22 cellular contexts compared by ENCODE assay signal in the genomic region with DNA sequence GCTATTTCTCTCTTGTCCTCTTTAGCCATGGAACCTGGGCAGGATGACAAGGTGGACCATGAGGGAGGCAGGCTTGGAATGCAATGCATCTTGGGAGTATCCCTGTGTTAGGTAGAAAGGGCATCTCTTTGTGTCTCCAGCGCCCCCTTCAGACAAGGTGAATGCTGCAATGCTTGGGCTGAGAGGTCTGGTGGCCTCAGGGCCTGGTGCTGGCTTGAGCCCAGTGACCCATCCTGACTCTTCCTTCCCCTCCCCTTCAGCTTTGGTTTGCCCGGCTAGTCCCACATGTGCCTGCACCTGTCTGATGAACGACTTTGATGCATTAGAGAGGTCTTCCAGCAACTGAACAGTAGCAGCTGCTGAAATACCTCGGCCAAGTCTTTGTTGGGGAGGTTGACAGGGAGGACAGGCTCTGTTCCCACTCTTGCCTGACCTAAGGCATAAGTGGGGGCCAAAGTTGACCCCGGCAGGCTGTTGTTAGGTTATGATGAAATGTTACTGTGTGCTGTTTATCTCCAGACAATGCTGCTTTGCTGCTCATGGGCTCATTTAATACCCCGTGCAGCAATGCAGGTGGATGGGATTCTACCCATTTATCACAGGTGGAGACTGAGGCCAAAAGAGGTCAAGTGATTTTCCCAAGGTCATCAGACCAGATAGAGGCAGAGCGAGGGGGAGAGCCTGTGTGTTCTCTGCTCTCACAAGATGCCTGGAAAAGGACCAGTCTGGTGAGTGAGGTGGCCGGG. TPM values are rescaled to one million over a fixed set of nuclear protein-coding genes. Genes with fewer than 3 reads are reported as not detected.
DNase-seq lines count a peak whose midpoint lies in the region; ATAC-seq and TF ChIP-seq lines count a peak whose summit lies in the region.
"Had no signal": no experiment of that assay in that cellular context is flagged by ENCODE, and none has a peak within 500 bp of the region (broad histone marks: within the 10 kb centered on the region; RNA-seq: fewer than 3 reads in every experiment).

No MANE protein-coding gene starts in this region.

- no peaks in the 10 kb centered on the region for H3K27me3 Mint-ChIP-seq in activated CD4-positive, alpha-beta T cell treated with anti-CD3 and anti-CD28 coated beads, Interleukin-2, amount 10 ng/mL, durations not matched to agents 24 days and 14 days
- H3K27me3 Mint-ChIP-seq in HFFc6 (ENCODE audit: insufficient read depth) (peaks cover 7% of the 10 kb centered on the region), chondrocyte (ENCODE audit: low read depth) (peaks cover 6% of the 10 kb centered on the region)
- H3K27me3 Mint-ChIP-seq: stimulated activated naive B cell treated with anti-CD40 and anti-IgM and Interleukin-4, amounts not matched to agents 10 μg/mL and 1 μg/mL and 100 μg/mL, for 72 hours had no signal

- TF ChIP-seq CTCF in HFFc6 (IDR thresholded peaks at IDR 0.05) (0 out of 2 replicates have a peak, but pooled peaks have one; percentile 11), chondrocyte (IDR thresholded peaks at IDR 0.05) (peak; percentile 15), psoas muscle (IDR thresholded peaks at IDR 0.05) (peak; percentile 27)

- no peak overlapping the region for H3K4me3 ChIP-seq in psoas muscle
- H3K4me3 ChIP-seq: breast epithelium, dorsolateral prefrontal cortex, tibial artery had no signal

- H3K4me3 Mint-ChIP-seq in activated CD4-positive, alpha-beta T cell treated with anti-CD3 and anti-CD28 coated beads, Interleukin-2, amount 10 ng/mL, durations not matched to agents 24 days and 14 days, result no peak overlapping the region
- H3K4me3 Mint-ChIP-seq in HFFc6, result no peak overlapping the region
- no peak overlapping the region for H3K4me3 Mint-ChIP-seq in chondrocyte (ENCODE audit: unreplicated experiment)
- H3K4me3 Mint-ChIP-seq: activated T-helper 1 cell treated with anti-CD3 and anti-CD28 coated beads, Interleukin-12 subunit alpha, Interleukin-12 subunit beta, Interleukin-2, Interleukin-4 antibody, amounts not matched to agents 30 ng/mL and 10 ng/mL and 1 ng/mL, durations not matched to agents 14 hours and 24 hours and 36 hours; CD8-positive, alpha-beta memory T cell; neural crest cell; stimulated activated naive B cell treated with anti-CD40 and anti-IgM and Interleukin-4, amounts not matched to agents 10 μg/mL and 1 μg/mL and 100 μg/mL, for 72 hours; T-cell had no signal

- 28 to 32% (median 29%) methylated on average over 8 of the region's 8 CpGs for WGBS in psoas muscle, 3 donors

- peaks cover 4% of the 10 kb centered on the region for H3K9me3 ChIP-seq in psoas muscle

- peaks cover 33% of the 10 kb centered on the region for H3K36me3 Mint-ChIP-seq in activated CD4-positive, alpha-beta T cell treated with anti-CD3 and anti-CD28 coated beads, Interleukin-2, amount 10 ng/mL, durations not matched to agents 24 days and 14 days (ENCODE audit: low read depth)
- peaks cover 7% of the 10 kb centered on the region for H3K36me3 Mint-ChIP-seq in HFFc6 (ENCODE audit: low read depth)
- H3K36me3 Mint-ChIP-seq in chondrocyte (ENCODE audit: low read depth), result peaks cover 9% of the 10 kb centered on the region
- H3K36me3 Mint-ChIP-seq: T-cell had no signal

- H3K4me1 ChIP-seq in psoas muscle, result peaks cover 20% of the 10 kb centered on the region
- H3K4me1 ChIP-seq: breast epithelium had no signal

- ATAC-seq in psoas muscle, result peak; percentile 8 to 53 (median 40)
- ATAC-seq: stimulated activated naive B cell treated with anti-CD40 and anti-IgM and Interleukin-4, amounts not matched to agents 10 μg/mL and 1 μg/mL and 100 μg/mL, for 72 hours; T-cell had no signal

- H3K27me3 ChIP-seq in psoas muscle (ENCODE audit: insufficient read depth in 3 of 3, low read length in 2 of 3), result no peaks in the 10 kb centered on the region
- H3K27me3 ChIP-seq: breast epithelium, tibial artery had no signal

- intact Hi-C loops in activated CD4-positive, alpha-beta T cell treated with anti-CD3 and anti-CD28 coated beads, Interleukin-2, amount 10 ng/mL, durations not matched to agents 24 days and 14 days (cut with micrococcal nuclease), result no loop called here
- intact Hi-C loops in psoas muscle (cut with DNase I), result no loop called here

- peaks cover 23% of the 10 kb centered on the region for H3K9me3 Mint-ChIP-seq in activated CD4-positive, alpha-beta T cell treated with anti-CD3 and anti-CD28 coated beads, Interleukin-2, amount 10 ng/mL, durations not matched to agents 24 days and 14 days
- H3K9me3 Mint-ChIP-seq in HFFc6 (peaks cover 48% of the 10 kb centered on the region), chondrocyte (ENCODE audit: low read depth) (peaks cover 22% of the 10 kb centered on the region)

- H3K27ac ChIP-seq in psoas muscle, result peak overlapping the region; percentile 92
- no peak overlapping the region for H3K27ac ChIP-seq in caudate nucleus (ENCODE audit: low read depth, low read length)
- H3K27ac ChIP-seq: breast epithelium, dorsolateral prefrontal cortex, tibial artery, VCaP had no signal

- no peak overlapping the region for H3K27ac Mint-ChIP-seq in activated CD4-positive, alpha-beta T cell treated with anti-CD3 and anti-CD28 coated beads, Interleukin-2, amount 10 ng/mL, durations not matched to agents 24 days and 14 days
- H3K27ac Mint-ChIP-seq in HFFc6, result no peak overlapping the region
- no peak overlapping the region for H3K27ac Mint-ChIP-seq in chondrocyte (ENCODE audit: unreplicated experiment)
- H3K27ac Mint-ChIP-seq: activated T-helper 1 cell treated with anti-CD3 and anti-CD28 coated beads, Interleukin-12 subunit alpha, Interleukin-12 subunit beta, Interleukin-2, Interleukin-4 antibody, amounts not matched to agents 30 ng/mL and 10 ng/mL and 1 ng/mL, durations not matched to agents 14 hours and 24 hours and 36 hours; CD8-positive, alpha-beta memory T cell; stimulated activated naive B cell treated with anti-CD40 and anti-IgM and Interleukin-4, amounts not matched to agents 10 μg/mL and 1 μg/mL and 100 μg/mL, for 72 hours; T-cell had no signal

- H3K4me1 Mint-ChIP-seq in activated CD4-positive, alpha-beta T cell treated with anti-CD3 and anti-CD28 coated beads, Interleukin-2, amount 10 ng/mL, durations not matched to agents 24 days and 14 days, result peaks cover 22% of the 10 kb centered on the region
- H3K4me1 Mint-ChIP-seq in HFFc6 (ENCODE audit: low read depth) (peaks cover 10% of the 10 kb centered on the region; the same call in 1 of the 2 replicates), chondrocyte (ENCODE audit: low read depth) (peaks cover 26% of the 10 kb centered on the region)
- H3K4me1 Mint-ChIP-seq: CD8-positive, alpha-beta memory T cell; neural crest cell; T-cell had no signal

- peaks cover 4 to 83% of the 10 kb centered on the region in 2 donors for H3K36me3 ChIP-seq in psoas muscle (ENCODE audit: insufficient read depth in 1 of 2, low read depth in 1 of 2)
- H3K36me3 ChIP-seq: breast epithelium had no signal

- DNase-seq in activated CD4-positive, alpha-beta T cell treated with anti-CD3 and anti-CD28 coated beads for 48 hours, result peak; percentile 27
- DNase-seq in activated CD4-positive, alpha-beta T cell treated with anti-CD3 and anti-CD28 coated beads, Interleukin-2, amount 10 ng/mL, durations not matched to agents 24 days and 14 days, result no peak
- DNase-seq in HFFc6 (no peak), chondrocyte (ENCODE audit: low spot score) (no peak), psoas muscle (peak in 1 of 2 donors; percentile 50), caudate nucleus (lab: John Stamatoyannopoulos, UW) (no peak), SKM-1 treated with dmso at 0.1 percent for 144 hours (lab: John Stamatoyannopoulos, UW; ENCODE audit: unreplicated experiment) (no peak)
- DNase-seq in stimulated activated CD4-positive, alpha-beta T cell treated with anti-CD3 and anti-CD28 coated beads, Interleukin-2, amount 100 ng/mL, for 48 hours, result no peak
- DNase-seq: ACHN; CD8-positive, alpha-beta memory T cell; MM.1S; NCI-H1694; stimulated activated naive B cell treated with anti-CD40 and anti-IgM and Interleukin-4, amounts not matched to agents 10 μg/mL and 1 μg/mL and 100 μg/mL, for 72 hours; T-cell; tibial artery had no signal

RNA-seq across cellular contexts. Expression of a gene that starts 22.5 kb away (rescaled TPM):
- total RNA-seq in activated CD4-positive, alpha-beta T cell treated with anti-CD3 and anti-CD28 coated beads, Interleukin-2, amount 10 ng/mL, durations not matched to agents 24 days and 14 days, result 0.40 and 0.49 TPM in 2 replicates
- total RNA-seq in HFFc6 (2021; fragmentation: NEBNext Ultra II Directional; extraction: Animal tissue kit (Norgen Biotek cat#: 25700)), result under 1 TPM in 1 of 6 experiments, not detected in 5; 0.02 TPM
- total RNA-seq in chondrocyte (0.10 to 0.20 TPM in 2 of 3 replicates, not detected in the other), psoas muscle (100 to 1,000 TPM; 273 to 434 (median 349) TPM)
- polyA plus RNA-seq in psoas muscle, result 100 to 1,000 TPM in 2 of 3 donors, 10 to 100 TPM in 1; 79.3 to 224 (median 109) TPM
- total RNA-seq: kidney epithelial cell, neural crest cell, pulmonary artery endothelial cell had no signal

Comparison
In these comparisons a context has a peak if more than half of its experiments do, and no peak if none do; other contexts are left out.
1. RNA of a gene that starts 22.5 kb away (total RNA-seq): 273 to 434 TPM in psoas muscle; 0.40 to 0.49 TPM in activated CD4-positive, alpha-beta T cell treated with anti-CD3 and anti-CD28 coated beads, Interleukin-2, amount 10 ng/mL, durations not matched to agents 24 days and 14 days, 0.10 to 0.20 TPM in chondrocyte and 0.02 TPM in HFFc6; every median in the first group is over 100 times any median in the second.
2. Peak in every context shown above with its lines, with median percentiles within 50 percentile points of each other: CTCF ChIP-seq.